9 cellular contexts compared by ENCODE assay signal in genomic region chr7:55308186-55308929, GRCh38. TPM values are rescaled to one million over a fixed set of nuclear protein-coding genes. Genes with fewer than 3 reads are reported as not detected.
DNase-seq lines count a peak whose midpoint lies in the region; ATAC-seq and TF ChIP-seq lines count a peak whose summit lies in the region.
"Had no signal": no experiment of that assay in that cellular context is flagged by ENCODE, and none has a peak within 500 bp of the region (broad histone marks: within the 10 kb centered on the region; RNA-seq: fewer than 3 reads in every experiment).

No MANE protein-coding gene starts in this region.

- CTCF ChIA-PET in AG04449 (lab: Yijun Ruan, JAX) = interaction anchor here (0.8 to 5.0 kb wide), 6 partner anchors 17 to 107 kb away, joined by 3 to 31 read pairs (median 3); no protein-coding TSS in a partner anchor

- ATAC-seq in GM21367 (IDR thresholded peaks at IDR 0.05; ENCODE audit: unreplicated experiment) = peak; percentile 2

- H3K9me3 ChIP-seq in SJCRH30 (replicated peaks) (peaks cover 3% of the 10 kb centered on the region; the same call in 1 of the 2 replicates), cardiac muscle cell (ENCODE audit: low read depth) (no peaks in the 10 kb centered on the region)

- H3K27me3 Mint-ChIP-seq in progenitor cell of endocrine pancreas = no peaks in the 10 kb centered on the region

- H3K4me3 Mint-ChIP-seq in progenitor cell of endocrine pancreas (ENCODE audit: low read depth) = no peak overlapping the region

- H3K4me3 ChIP-seq in AG04449 (ENCODE audit: low read depth, low read length) = no peak overlapping the region
- H3K4me3 ChIP-seq in SJCRH30 = no peak overlapping the region
- H3K4me3 ChIP-seq in cardiac muscle cell = no peak overlapping the region
- no peak overlapping the region for H3K4me3 ChIP-seq in lower leg skin (ENCODE audit: low read depth, poor library complexity, severe bottlenecking)

- peak overlapping the region; percentile 85 for H3K27ac ChIP-seq in SJCRH30
- H3K27ac ChIP-seq in cardiac muscle cell = no peak overlapping the region

- H3K4me1 ChIP-seq in SJCRH30 (peaks cover 31% of the 10 kb centered on the region), cardiac muscle cell (ENCODE audit: low read depth) (no peaks in the 10 kb centered on the region)

- POLR2A ChIA-PET in AG04449 (lab: Yijun Ruan, JAX) = interaction anchor here (0.9 to 2.2 kb wide), 4 partner anchors 17 to 549 kb away, joined by 3 to 11 read pairs (median 5); partner anchors contain the start of gene SEC61G

- no peak overlapping the region for H3K27ac Mint-ChIP-seq in progenitor cell of endocrine pancreas

- no peak for TF ChIP-seq CTCF in AG04449 (IDR thresholded peaks at IDR 0.05; ENCODE audit: insufficient read depth, low read length, missing control alignments)
- TF ChIP-seq CTCF in cardiac muscle cell (IDR thresholded peaks at IDR 0.05; ENCODE audit: low read depth, low read length) = no peak
- TF ChIP-seq CTCF in lower leg skin (IDR thresholded peaks at IDR 0.05) = no peak
- TF ChIP-seq CTCF in progenitor cell of endocrine pancreas (IDR thresholded peaks at IDR 0.05; ENCODE audit: unreplicated experiment) = no peak

- 82 to 89% methylated on average over 3 of the region's 3 CpGs for WGBS in lower leg skin, 2 donors

- H3K36me3 ChIP-seq in SJCRH30 = no peaks in the 10 kb centered on the region
- H3K36me3 ChIP-seq in cardiac muscle cell = no peaks in the 10 kb centered on the region

- intact Hi-C loops in lower leg skin (cut with DNase I; ENCODE audit: low total_unique reads) = no loop called here

- no peaks in the 10 kb centered on the region for H3K36me3 Mint-ChIP-seq in progenitor cell of endocrine pancreas (ENCODE audit: insufficient read depth)

- H3K9me3 Mint-ChIP-seq in progenitor cell of endocrine pancreas (ENCODE audit: low read depth) = no peaks in the 10 kb centered on the region

- no peak for TF ChIP-seq POLR2A in lower leg skin (IDR thresholded peaks at IDR 0.05)

- DNase-seq in AG04449 (ENCODE audit: low read depth, low spot score) = peak; percentile 73
- peak; percentile 72 to 76 for DNase-seq in SJCRH30
- DNase-seq in cardiac muscle cell (ENCODE audit: low read depth in 1 of 2, low spot score in 1 of 2) = peak; percentile 17 to 92
- no peak for DNase-seq in lower leg skin (ENCODE audit: low spot score in 2 of 2)
- no peak for DNase-seq in Ammon's horn (ENCODE audit: low spot score)
- DNase-seq in progenitor cell of endocrine pancreas (ENCODE audit: low spot score, unreplicated experiment) = no peak
- no peak for DNase-seq in NCI-H774 (lab: John Stamatoyannopoulos, UW)
- DNase-seq: NCI-H1436 had no signal

- no peaks in the 10 kb centered on the region for H3K27me3 ChIP-seq in SJCRH30
- H3K27me3 ChIP-seq in cardiac muscle cell = no peaks in the 10 kb centered on the region

- H3K4me1 Mint-ChIP-seq in progenitor cell of endocrine pancreas (ENCODE audit: low read depth) = no peaks in the 10 kb centered on the region

RNA-seq across cellular contexts. Expression of gene LANCL2, which starts 56.8 kb away (rescaled TPM):
- 23.4 and 28.0 TPM in 2 replicates for total RNA-seq in SJCRH30 (2014; rRNA removed; shearing (Covaris generic))
- 13.8 and 21.7 TPM in 2 replicates for total RNA-seq in cardiac muscle cell
- polyA plus RNA-seq in cardiac muscle cell = 12.1 and 18.8 TPM in 2 replicates
- total RNA-seq in lower leg skin = 10 to 100 TPM in 2 of 4 donors, 1 to 10 TPM in 2; 7.7 to 13.4 (median 11.4) TPM
- 21.0 and 21.6 TPM in 2 replicates for total RNA-seq in progenitor cell of endocrine pancreas

Comparison
In these comparisons a context has a peak if more than half of its experiments do, and no peak if none do; other contexts are left out.
1. DNase-seq: peak in AG04449 (single experiment), SJCRH30 (2 of 2) and cardiac muscle cell (2 of 2); none in lower leg skin (0 of 2), Ammon's horn (single experiment), progenitor cell of endocrine pancreas (single experiment) and NCI-H774 (single experiment).